In the genomic region with DNA sequence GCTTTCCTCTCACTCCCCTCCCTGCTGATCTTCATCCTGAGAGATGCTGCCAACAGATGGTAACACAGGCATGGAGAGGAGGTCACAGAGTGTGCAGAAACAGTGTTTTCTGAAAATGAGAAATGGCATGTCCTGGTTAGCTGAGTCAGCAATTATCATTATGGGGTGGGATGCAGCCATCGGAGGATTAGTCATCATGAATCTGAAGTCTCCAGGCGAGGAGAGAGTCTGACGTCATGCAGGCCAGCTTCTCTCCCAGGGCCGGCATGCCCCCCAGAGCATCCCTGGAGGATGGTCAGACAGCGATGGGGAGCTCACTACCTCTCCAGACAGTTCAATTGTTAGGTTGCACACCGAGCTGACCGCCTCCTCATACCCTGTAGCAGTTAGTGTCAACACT, we compare ENCODE assay signal across 19 cellular contexts. TPM values are rescaled to one million over a fixed set of nuclear protein-coding genes. Genes with fewer than 3 reads are reported as not detected.
DNase-seq lines count a peak whose midpoint lies in the region; ATAC-seq, FAIRE-seq and TF ChIP-seq lines count a peak whose summit lies in the region.
"Had no signal": no experiment of that assay in that cellular context is flagged by ENCODE, and none has a peak within 500 bp of the region (broad histone marks: within the 10 kb centered on the region; RNA-seq: fewer than 3 reads in every experiment).

No MANE protein-coding gene starts in this region.

- H3K4me1 ChIP-seq in HepG2 (ENCODE audit: insufficient read depth, low read length), result peaks cover 21% of the 10 kb centered on the region
- no peaks in the 10 kb centered on the region for H3K4me1 ChIP-seq in right lobe of liver
- no peaks in the 10 kb centered on the region for H3K4me1 ChIP-seq in testis
- H3K4me1 ChIP-seq: body of pancreas, left lung, prostate gland had no signal

- peaks cover 30 to 55% (median 40%) of the 10 kb centered on the region in 3 donors for H3K4me1 Mint-ChIP-seq in T-cell

- no TSS peak for BruUV-seq in HepG2 (replicated peaks; lab: Mats Ljungman, UMichigan)

- no peak for TF ChIP-seq RAD21 in HepG2 (CRISPR knock-in tag; IDR thresholded peaks at IDR 0.05)

- H3K9me3 ChIP-seq in HepG2 (ENCODE audit: low read length) (no peaks in the 10 kb centered on the region), right lobe of liver (no peaks in the 10 kb centered on the region), testis (no peaks in the 10 kb centered on the region)
- H3K9me3 ChIP-seq: body of pancreas, left lung, prostate gland had no signal

- H3K36me3 Mint-ChIP-seq in T-cell, result no peaks in the 10 kb centered on the region

- 43% methylated on average over 7 of the region's 7 CpGs for WGBS in HepG2 (ENCODE audit: low lambda C conversion rate)
- WGBS in right lobe of liver (ENCODE audit: insufficient coverage, low coverage, low lambda C conversion rate, missing lambda C conversion rate), result no CpG with 5 or more reads among the region's 7 CpGs
- 73 to 85% methylated on average over 7 of the region's 7 CpGs for WGBS in testis, 2 donors

- H3K4me3 ChIP-seq in HepG2 (replicated peaks in 1 of 3; ENCODE audit: insufficient read depth in 1 of 3, low read depth in 2 of 3, low read length in 3 of 3) (no peak overlapping the region), right lobe of liver (no peak overlapping the region), testis (no peak overlapping the region)
- H3K4me3 ChIP-seq: body of pancreas, dorsolateral prefrontal cortex, left lung, prostate gland had no signal

- TF ChIP-seq POLR2A in HepG2 (IDR thresholded peaks at IDR 0.05; ENCODE audit: insufficient read depth in 1 of 2, low read depth in 2 of 2, low read length in 2 of 2) (no peak), right lobe of liver (IDR thresholded peaks at IDR 0.05) (no peak), testis (IDR thresholded peaks at IDR 0.05) (no peak)

- no peaks in the 10 kb centered on the region for H4K20me1 ChIP-seq in HepG2 (ENCODE audit: insufficient read depth, low read length)

- H3K27ac ChIP-seq in HepG2 (ENCODE audit: extremely low read length, insufficient read depth, low read length), result no peak overlapping the region
- H3K27ac ChIP-seq in right lobe of liver, result no peak overlapping the region
- H3K27ac ChIP-seq in testis, result no peak overlapping the region
- H3K27ac ChIP-seq: body of pancreas, dorsolateral prefrontal cortex, left lung, prostate gland had no signal

- POLR2A ChIA-PET in HepG2 (lab: Yijun Ruan, JAX) (no interaction called here), T-cell (lab: Charles Lee) (no interaction called here)

- H2AFZ ChIP-seq in HepG2 (ENCODE audit: low read length), result no peak overlapping the region

- H3K36me3 ChIP-seq in HepG2 (replicated peaks in 1 of 2; ENCODE audit: control insufficient read depth in 1 of 2, insufficient read depth in 2 of 2, low read length in 2 of 2) (no peaks in the 10 kb centered on the region), right lobe of liver (no peaks in the 10 kb centered on the region), testis (ENCODE audit: low read depth, missing control alignments) (no peaks in the 10 kb centered on the region)
- H3K36me3 ChIP-seq: left lung, prostate gland had no signal

- H3K27me3 ChIP-seq in HepG2 (ENCODE audit: control insufficient read depth in 1 of 2, insufficient read depth in 2 of 2, low read length in 2 of 2) (peaks cover 0 to 40% of the 10 kb centered on the region in 2 experiments; a peak in 2 of 5 replicates), right lobe of liver (no peaks in the 10 kb centered on the region), testis (no peaks in the 10 kb centered on the region)
- H3K27me3 ChIP-seq: body of pancreas had no signal

- no peak for TF ChIP-seq EP300 in HepG2 (IDR thresholded peaks at IDR 0.05; ENCODE audit: low read depth in 2 of 2, low read length in 2 of 2)
- TF ChIP-seq EP300 in HepG2 (CRISPR knock-in tag; IDR thresholded peaks at IDR 0.05; ENCODE audit: borderline replicate concordance), result no peak

- ATAC-seq in HepG2, result no peak
- ATAC-seq in right lobe of liver, result no peak
- ATAC-seq in SK-N-SH treated with all-trans-retinoic acid at 6 μM for 48 hours, result peak; percentile 86
- no peak for ATAC-seq in T-cell (replicated peaks in 1 of 4)
- ATAC-seq: body of pancreas, left lung had no signal

- DNase-seq in HepG2 (ENCODE audit: low spot score) (no peak), right lobe of liver (no peak), fibroblast of gingiva (ENCODE audit: low read depth) (peak; percentile 19), NCI-H2171 (lab: John Stamatoyannopoulos, UW) (no peak), T-cell (no peak), testis (no peak), activated T-cell treated with anti-CD3 and anti-CD28 coated beads for 4 hours (no peak)
- DNase-seq: ACHN; activated effector memory CD4-positive, alpha-beta T cell treated with anti-CD3 and anti-CD28 coated beads, Interleukin-2, amount 50 U/mL, for 16 hours; body of pancreas; Calu3; dorsolateral prefrontal cortex; left lung; NCI-H2081 had no signal

- H3K27me3 Mint-ChIP-seq in T-cell, result no peaks in the 10 kb centered on the region

- no peak overlapping the region for H3K9ac ChIP-seq in HepG2 (ENCODE audit: insufficient read depth, low read depth, low read length)

- H3K9me3 Mint-ChIP-seq in T-cell, result peaks cover 0 to 3% (median 0%) of the 10 kb centered on the region in 3 donors

- TF ChIP-seq CTCF in HepG2 (CRISPR knock-in tag; IDR thresholded peaks at IDR 0.05) (no peak), right lobe of liver (IDR thresholded peaks at IDR 0.05) (no peak), testis (IDR thresholded peaks at IDR 0.05) (no peak)

- intact Hi-C loops in HepG2 (cut with micrococcal nuclease; ENCODE audit: unreplicated experiment) (no loop called here), right lobe of liver (cut with DNase I) (no loop called here), testis (cut with DNase I; ENCODE audit: low total_unique reads) (no loop called here)

- H3K4me2 ChIP-seq in HepG2 (ENCODE audit: low read depth, low read length), result no peak overlapping the region

- in situ Hi-C loops in HepG2 (cut with HindIII; ENCODE audit: extremely low pct_ligation_motif_present, low pct_unique_long_range_greater_than_20kb), result no loop called here

- CTCF ChIA-PET in HepG2 (lab: Yijun Ruan, JAX; ENCODE audit: low intra/inter-chr PET ratio, low total read pairs), result no interaction called here
- CTCF ChIA-PET in T-cell (lab: Charles Lee), result no interaction called here

- H3K27ac Mint-ChIP-seq in T-cell, result no peak overlapping the region

- H3K4me3 Mint-ChIP-seq in T-cell, result peak overlapping the region in 1 of 3 donors; percentile 7

- no peaks in the 10 kb centered on the region for H3K79me2 ChIP-seq in HepG2 (ENCODE audit: insufficient read depth, low read length)

- FAIRE-seq in HepG2 (lab: Jason Lieb, UNC), result no peak

TF ChIP-seq in HepG2, 621 proteins besides CTCF, POLR2A, EP300 and RAD21 (continues in another document):
- no peak for TF ChIP-seq BRD4 (CRISPR knock-in tag; IDR thresholded peaks at IDR 0.05)
- TF ChIP-seq ZNF577 (CRISPR knock-in tag; IDR thresholded peaks at IDR 0.05; ENCODE audit: borderline replicate concordance, low read depth), result no peak
- 0 out of 2 replicates have a peak, but pooled peaks have one; percentile 64 for TF ChIP-seq MAFG (CRISPR knock-in tag; IDR thresholded peaks at IDR 0.05)
- no peak for TF ChIP-seq TCF7 (IDR thresholded peaks at IDR 0.05; ENCODE audit: low read depth)
- no peak for TF ChIP-seq ZNF124 (CRISPR knock-in tag; IDR thresholded peaks at IDR 0.05)

TF ChIP-seq in SK-N-SH treated with all-trans-retinoic acid at 6 μM for 48 hours, 23 proteins besides CTCF, POLR2A, EP300 and RAD21:
- TF ChIP-seq ARNTL (CRISPR knock-in tag; IDR thresholded peaks at IDR 0.05; ENCODE audit: borderline replicate concordance, low read depth) (no peak), RARB (CRISPR knock-in tag; IDR thresholded peaks at IDR 0.05) (no peak), CREB5 (CRISPR knock-in tag; IDR thresholded peaks at IDR 0.05; ENCODE audit: low read depth) (no peak)
TF ChIP-seq in SK-N-SH treated with all-trans-retinoic acid at 6 μM for 48 hours: peak in this region for 0.

RNA-seq across cellular contexts. Expression of gene GTSF1L, which starts 4.7 kb away (rescaled TPM):
- total RNA-seq in HepG2 (2016; rRNA removed; fragmentation: Illumina TruSeq; extraction: Trizol) (not detected in 2 replicates), right lobe of liver (not detected), T-cell (under 1 TPM in 3 of 5 donors, not detected in 2; 0.30 to 0.63 (median 0.53) TPM), testis (100 to 1,000 TPM in 1 of 2 donors, 10 to 100 TPM in 1; 79.2 to 202 TPM)
- not detected in 2 replicates for total RNA-seq in HepG2 (2016; cell fraction: cytosol; rRNA removed; fragmentation: Illumina TruSeq; extraction: Trizol; ENCODE audit: low read depth)
- total RNA-seq in HepG2 (2016; cell fraction: insoluble cytoplasmic fraction; rRNA removed; fragmentation: Illumina TruSeq; extraction: Trizol), result not detected in 2 replicates
- not detected in 2 replicates for total RNA-seq in HepG2 (2016; cell fraction: membrane; rRNA removed; fragmentation: Illumina TruSeq; extraction: Trizol)
- not detected in 2 replicates for total RNA-seq in HepG2 (2016; cell fraction: nucleus; rRNA removed; fragmentation: Illumina TruSeq; extraction: Trizol)
- polyA plus RNA-seq in HepG2 (2011; rRNA removed) (not detected in 2 replicates), testis (ENCODE audit: insufficient read depth, low read depth, low replicate concordance) (244 TPM)
- not detected in 2 replicates for polyA plus RNA-seq in HepG2 (2011; cell fraction: cytosol; rRNA removed)
- not detected in 2 replicates for polyA plus RNA-seq in HepG2 (2011; cell fraction: nucleus; rRNA removed)
- polyA plus RNA-seq in HepG2 (2012), result not detected in 2 replicates
- not detected in 2 replicates for polyA plus RNA-seq in HepG2 (2016; cell fraction: cytosol; fragmentation: Illumina TruSeq; extraction: Trizol; ENCODE audit: low read depth)
- polyA plus RNA-seq in HepG2 (2016; cell fraction: insoluble cytoplasmic fraction; fragmentation: Illumina TruSeq; extraction: Trizol; ENCODE audit: low read depth), result not detected in 2 replicates
- polyA plus RNA-seq in HepG2 (2016; cell fraction: membrane; fragmentation: Illumina TruSeq; extraction: Trizol; ENCODE audit: low read depth), result not detected in 2 replicates
- not detected in 2 replicates for polyA plus RNA-seq in HepG2 (2016; cell fraction: nucleus; fragmentation: Illumina TruSeq; extraction: Trizol; ENCODE audit: insufficient read depth, low read depth)
- not detected in 2 replicates for polyA minus RNA-seq in HepG2 (2011; rRNA and poly(A)+ RNA removed; ENCODE audit: low replicate concordance)
- polyA minus RNA-seq in HepG2 (2011; cell fraction: cytosol; rRNA and poly(A)+ RNA removed), result not detected in 2 replicates
- polyA minus RNA-seq in HepG2 (2011; cell fraction: nucleus; rRNA and poly(A)+ RNA removed), result not detected in 2 replicates
- total RNA-seq: body of pancreas, Calu3, dorsolateral prefrontal cortex, left lung, MCF 10A, SK-MEL-5, subcutaneous adipose tissue had no signal

Comparison
In these comparisons a context has a peak if more than half of its experiments do, and no peak if none do; other contexts are left out.
1. RNA of gene GTSF1L, which starts 4.7 kb away (total RNA-seq): 79.2 to 202 TPM in testis; 0.30 to 0.63 TPM in T-cell, not detected in HepG2 and not detected in right lobe of liver; every median in the first group is over 10 times any median in the second.